ENCODE assay signal across 8 cellular contexts in genomic region chr3:105367063-105367405, GRCh38. TPM values are rescaled to one million over a fixed set of nuclear protein-coding genes. Genes with fewer than 3 reads are reported as not detected.
DNase-seq lines count a peak whose midpoint lies in the region; ATAC-seq and TF ChIP-seq lines count a peak whose summit lies in the region.

No MANE protein-coding gene starts in this region.

- H3K4me1 Mint-ChIP-seq in T-helper 17 cell (peaks cover 27% of the 10 kb centered on the region), memory B cell (peaks cover 22% of the 10 kb centered on the region)

- H3K36me3 Mint-ChIP-seq in T-helper 17 cell (ENCODE audit: low read depth) (no peaks in the 10 kb centered on the region), memory B cell (no peaks in the 10 kb centered on the region)

- ATAC-seq in GM21528 (IDR thresholded peaks at IDR 0.05; ENCODE audit: low FRiP score, unreplicated experiment) (peak; percentile 6), T-helper 17 cell (no peak), memory B cell (ENCODE audit: low read depth) (no peak), GM21526 (IDR thresholded peaks at IDR 0.05; ENCODE audit: low FRiP score, unreplicated experiment) (no peak), HG02970 (IDR thresholded peaks at IDR 0.05; ENCODE audit: low FRiP score, unreplicated experiment) (no peak)

- peak overlapping the region; percentile 96 for H3K4me3 ChIP-seq in AG04450 (ENCODE audit: low read depth, low read length)

- H3K27ac Mint-ChIP-seq in T-helper 17 cell = peak overlapping the region; percentile 100
- peak overlapping the region; percentile 100 for H3K27ac Mint-ChIP-seq in memory B cell

- H3K27me3 Mint-ChIP-seq in T-helper 17 cell (peaks cover 21% of the 10 kb centered on the region), memory B cell (no peaks in the 10 kb centered on the region)

- POLR2A ChIA-PET in AG04450 (lab: Yijun Ruan, JAX) = interaction anchor here (0.6 to 1.5 kb wide), 5 partner anchors 12 to 763 kb away, joined by 3 to 10 read pairs (median 4); no protein-coding TSS in a partner anchor

- no peak for TF ChIP-seq CTCF in AG04450 (IDR thresholded peaks at IDR 0.05; ENCODE audit: low read depth, low read length)

- H3K9me3 ChIP-seq in AG04450 (ENCODE audit: control insufficient read depth, insufficient read depth, low read length) (no peaks in the 10 kb centered on the region; the same call in 1 of the 2 replicates), T-helper 17 cell (ENCODE audit: control insufficient read depth, low read length, poor library complexity, severe bottlenecking) (no peaks in the 10 kb centered on the region)

- CTCF ChIA-PET in AG04450 (lab: Charles Lee) = interaction anchor here (0.5 to 9.9 kb wide), 14 partner anchors 9 to 1095 kb away, joined by 3 to 82 read pairs (median 4); no protein-coding TSS in a partner anchor

- peak overlapping the region; percentile 98 for H3K4me3 Mint-ChIP-seq in T-helper 17 cell
- peak overlapping the region; percentile 97 for H3K4me3 Mint-ChIP-seq in memory B cell

- no peak for DNase-seq in AG04450 (ENCODE audit: low read depth, low spot score)
- peak; percentile 13 to 22 (median 18) for DNase-seq in T-helper 17 cell
- DNase-seq in dermis blood vessel endothelial cell = peak; percentile 54
- peak in 1 of 2 donors; percentile 13 for DNase-seq in memory B cell (ENCODE audit: low spot score in 2 of 2)
- DNase-seq in stimulated activated naive CD4-positive, alpha-beta T cell treated with Interleukin-2 at 50 U/mL for 16 hours (lab: John Stamatoyannopoulos, UW) = peak; percentile 26

- H3K27me3 ChIP-seq in AG04450 (ENCODE audit: control insufficient read depth, insufficient read depth, low read length) = no peaks in the 10 kb centered on the region

- H3K9me3 Mint-ChIP-seq in memory B cell = no peaks in the 10 kb centered on the region

- H3K27ac ChIP-seq in AG04450 (ENCODE audit: low read depth, low read length) = peak overlapping the region; percentile 63

RNA-seq across cellular contexts. Expression of gene ALCAM, which starts 0.3 kb away (rescaled TPM):
- 198 and 275 TPM in 2 replicates for polyA plus RNA-seq in AG04450 (2011; rRNA removed)
- polyA minus RNA-seq in AG04450 (2011; rRNA and poly(A)+ RNA removed) = 109 and 223 TPM in 2 replicates
- total RNA-seq in T-helper 17 cell (1 to 10 TPM; 8.4 TPM), dermis blood vessel endothelial cell (49.7 and 115 TPM in 2 replicates)
